ENCODE assay signal across 26 cellular contexts in the genomic region with DNA sequence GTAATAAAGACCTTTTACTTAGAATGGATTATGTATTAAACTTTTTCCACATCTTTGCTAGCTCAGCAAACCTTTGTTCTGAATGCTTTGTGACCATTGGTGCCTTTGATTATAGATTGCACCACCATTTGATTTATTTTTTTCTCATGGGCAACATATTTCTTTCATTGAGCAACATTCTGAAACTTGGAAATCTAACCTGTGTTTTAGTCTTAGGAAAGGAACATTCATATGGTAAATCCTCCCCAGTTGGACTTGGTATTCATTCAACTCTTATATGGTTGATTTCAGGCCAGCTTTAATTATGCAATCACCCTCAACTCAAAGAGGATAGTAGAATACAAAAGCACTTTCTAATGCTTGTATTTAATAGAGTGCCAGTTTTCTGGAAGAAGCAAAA.
DNase-seq lines count a peak whose midpoint lies in the region; ATAC-seq and TF ChIP-seq lines count a peak whose summit lies in the region.
"Had no signal": no experiment of that assay in that cellular context is flagged by ENCODE, and none has a peak within 500 bp of the region (broad histone marks: within the 10 kb centered on the region; RNA-seq: fewer than 3 reads in every experiment).

No MANE protein-coding gene starts in this region.

- peak overlapping the region; percentile 65 for H3K27ac ChIP-seq in osteoblast (ENCODE audit: low read depth, low read length)
- H3K27ac ChIP-seq in CD4-positive, alpha-beta T cell (ENCODE audit: low read depth, low read length), result no peak overlapping the region
- H3K27ac ChIP-seq: C4-2B, HL-60, RWPE1, thyroid gland had no signal

- H3K27ac Mint-ChIP-seq in CD4-positive, alpha-beta T cell, result no peak overlapping the region
- H3K27ac Mint-ChIP-seq: activated T-helper 1 cell treated with anti-CD3 and anti-CD28 coated beads, Interleukin-12 subunit alpha, Interleukin-12 subunit beta, Interleukin-2, Interleukin-4 antibody, amounts not matched to agents 30 ng/mL and 10 ng/mL and 1 ng/mL, durations not matched to agents 14 hours and 24 hours and 36 hours; stimulated activated naive CD8-positive, alpha-beta T cell treated with anti-CD3 and anti-CD28 coated beads, Interleukin-15, Interleukin-2, amounts not matched to agents 100 ng/mL and 50 ng/mL, for 24 hours had no signal

- H3K4me1 Mint-ChIP-seq in CD4-positive, alpha-beta T cell (ENCODE audit: low read depth), result no peaks in the 10 kb centered on the region

- intact Hi-C loops in CD4-positive, alpha-beta T cell (cut with DNase I, micrococcal nuclease), result no loop called here

- H3K36me3 Mint-ChIP-seq in CD4-positive, alpha-beta T cell (ENCODE audit: low read depth), result no peaks in the 10 kb centered on the region
- H3K36me3 Mint-ChIP-seq: memory B cell had no signal

- H3K9me3 Mint-ChIP-seq in CD4-positive, alpha-beta T cell, result no peaks in the 10 kb centered on the region
- H3K9me3 Mint-ChIP-seq: activated T-helper 1 cell treated with anti-CD3 and anti-CD28 coated beads, Interleukin-12 subunit alpha, Interleukin-12 subunit beta, Interleukin-2, Interleukin-4 antibody, amounts not matched to agents 30 ng/mL and 10 ng/mL and 1 ng/mL, durations not matched to agents 14 hours and 24 hours and 36 hours; memory B cell; stimulated activated naive CD8-positive, alpha-beta T cell treated with anti-CD3 and anti-CD28 coated beads, Interleukin-15, Interleukin-2, amounts not matched to agents 100 ng/mL and 50 ng/mL, for 24 hours had no signal

- no peak overlapping the region for H2AFZ ChIP-seq in osteoblast (ENCODE audit: low read length)

- TF ChIP-seq CTCF in astrocyte of the cerebellum (IDR thresholded peaks at IDR 0.05; ENCODE audit: low read depth, low read length, missing control alignments) (no peak), fibroblast of mammary gland (conservative IDR thresholded peaks at IDR 0.05; ENCODE audit: control insufficient read depth, insufficient read depth, low read depth, low read length) (no peak), osteoblast (IDR thresholded peaks at IDR 0.05; ENCODE audit: extremely low read depth, low read depth, low read length) (no peak)
- TF ChIP-seq CTCF in CD4-positive, alpha-beta T cell (IDR thresholded peaks at IDR 0.05), result no peak

- no peak for ATAC-seq in CD4-positive, alpha-beta T cell (ENCODE audit: poor library complexity)
- no peak for ATAC-seq in stimulated activated naive CD8-positive, alpha-beta T cell treated with anti-CD3 and anti-CD28 coated beads, Interleukin-15, Interleukin-2, amounts not matched to agents 100 U/mL and 50 U/mL, for 24 hours
- ATAC-seq: HepG2 had no signal

- H3K27me3 Mint-ChIP-seq in CD4-positive, alpha-beta T cell, result no peaks in the 10 kb centered on the region
- H3K27me3 Mint-ChIP-seq: memory B cell; stimulated activated naive CD8-positive, alpha-beta T cell treated with anti-CD3 and anti-CD28 coated beads, Interleukin-15, Interleukin-2, amounts not matched to agents 100 ng/mL and 50 ng/mL, for 24 hours had no signal

- CTCF ChIA-PET in CD4-positive, alpha-beta T cell (lab: Charles Lee), result interaction anchor here (1.1 kb wide), 1 partner anchor 9 kb away, joined by 3 read pairs; no protein-coding TSS in a partner anchor

- DNase-seq in GM03348 (ENCODE audit: low spot score) (peak; percentile 3), astrocyte of the cerebellum (ENCODE audit: low read depth) (peak; percentile 13), fibroblast of mammary gland (ENCODE audit: low read depth) (peak; percentile 85), osteoblast (ENCODE audit: insufficient read length, low spot score, missing footprints) (no peak), NCI-H524 treated with DMSO at 0.1 percent for 48 hours (lab: John Stamatoyannopoulos, UW) (no peak), inferior parietal cortex (ENCODE audit: extremely low spot score) (no peak)
- no peak for DNase-seq in CD4-positive, alpha-beta T cell
- no peak for DNase-seq in stimulated activated naive CD8-positive, alpha-beta T cell treated with anti-CD3 and anti-CD28 coated beads, Interleukin-15, Interleukin-2, amounts not matched to agents 100 U/mL and 50 U/mL, for 24 hours
- DNase-seq: ACHN; activated CD4-positive, alpha-beta T cell treated with anti-CD3 and anti-CD28 coated beads for 48 hours; activated naive CD4-positive, alpha-beta T cell treated with anti-CD3 and anti-CD28 coated beads, Interleukin-2, amount 50 U/mL, for 16 hours; anterior cingulate cortex; cerebellar nuclear complex; NCI-H1092; NCI-H2029 treated with DMSO at 0.1 percent for 48 hours; NCI-H2227 treated with DMSO at 0.1 percent for 48 hours; NCI-H748 treated with DMSO at 0.1 percent for 48 hours; occipital lobe; thyroid gland had no signal

- POLR2A ChIA-PET in CD4-positive, alpha-beta T cell (lab: Charles Lee), result no interaction called here

- H3K79me2 ChIP-seq in osteoblast (ENCODE audit: insufficient read depth, low read length), result no peaks in the 10 kb centered on the region

- peaks cover 40% of the 10 kb centered on the region for H3K4me1 ChIP-seq in osteoblast (ENCODE audit: insufficient read depth, low read length)
- H3K4me1 ChIP-seq: thyroid gland had no signal

- in situ Hi-C loops in astrocyte of the cerebellum (cut with HindIII; ENCODE audit: low sequenced_read_pairs), result no loop called here

- no peak overlapping the region for H3K4me2 ChIP-seq in osteoblast (ENCODE audit: insufficient read depth, low read length)

- no peaks in the 10 kb centered on the region for H4K20me1 ChIP-seq in osteoblast (ENCODE audit: insufficient read depth, low read length)

- no peaks in the 10 kb centered on the region for H3K9me3 ChIP-seq in osteoblast (ENCODE audit: low read depth, low read length)
- no peaks in the 10 kb centered on the region for H3K9me3 ChIP-seq in CD4-positive, alpha-beta T cell (ENCODE audit: control insufficient read depth, low read length)
- H3K9me3 ChIP-seq: thyroid gland had no signal

- H3K4me3 ChIP-seq in astrocyte of the cerebellum (ENCODE audit: low read depth, low read length), result no peak overlapping the region
- no peak overlapping the region for H3K4me3 ChIP-seq in fibroblast of mammary gland (ENCODE audit: control insufficient read depth, low read depth, low read length)
- H3K4me3 ChIP-seq in osteoblast (ENCODE audit: insufficient read depth, low read length), result no peak overlapping the region
- H3K4me3 ChIP-seq: thyroid gland had no signal

- no peaks in the 10 kb centered on the region for H3K27me3 ChIP-seq in osteoblast (ENCODE audit: insufficient read depth, low read length)
- H3K27me3 ChIP-seq in CD4-positive, alpha-beta T cell (ENCODE audit: control insufficient read depth, insufficient read depth, low read length), result no peaks in the 10 kb centered on the region
- H3K27me3 ChIP-seq: thyroid gland had no signal

- H3K4me3 Mint-ChIP-seq in CD4-positive, alpha-beta T cell, result no peak overlapping the region
- H3K4me3 Mint-ChIP-seq: activated T-helper 1 cell treated with anti-CD3 and anti-CD28 coated beads, Interleukin-12 subunit alpha, Interleukin-12 subunit beta, Interleukin-2, Interleukin-4 antibody, amounts not matched to agents 30 ng/mL and 10 ng/mL and 1 ng/mL, durations not matched to agents 14 hours and 24 hours and 36 hours; memory B cell; stimulated activated naive CD8-positive, alpha-beta T cell treated with anti-CD3 and anti-CD28 coated beads, Interleukin-15, Interleukin-2, amounts not matched to agents 100 ng/mL and 50 ng/mL, for 24 hours had no signal

- H3K36me3 ChIP-seq in osteoblast (ENCODE audit: insufficient read depth, low read length), result no peaks in the 10 kb centered on the region
- H3K36me3 ChIP-seq: thyroid gland had no signal

Comparison
In these comparisons a context has a peak if more than half of its experiments do, and no peak if none do; other contexts are left out.
1. DNase-seq: peak in GM03348 (single experiment), astrocyte of the cerebellum (single experiment) and fibroblast of mammary gland (single experiment); none in osteoblast (single experiment), CD4-positive, alpha-beta T cell (0 of 10), NCI-H524 treated with DMSO at 0.1 percent for 48 hours (single experiment), inferior parietal cortex (single experiment) and stimulated activated naive CD8-positive, alpha-beta T cell treated with anti-CD3 and anti-CD28 coated beads, Interleukin-15, Interleukin-2, amounts not matched to agents 100 U/mL and 50 U/mL, for 24 hours (single experiment).